Comparison of ENCODE assay signal across 8 cellular contexts in genomic region chr19:4909172-4909896, GRCh38. TPM values are rescaled to one million over a fixed set of nuclear protein-coding genes. Genes with fewer than 3 reads are reported as not detected.
DNase-seq lines count a peak whose midpoint lies in the region; ATAC-seq lines count a peak whose summit lies in the region.

TSS of gene UHRF1 (plus strand) at chr19:4909501. CDS start at chr19:4910886, 1,385 bp downstream.

- ATAC-seq in HG02642 (IDR thresholded peaks at IDR 0.05; ENCODE audit: poor library complexity, unreplicated experiment): peak; percentile 25
- ATAC-seq in HG03520 (IDR thresholded peaks at IDR 0.05; ENCODE audit: unreplicated experiment): no peak

- H3K36me3 Mint-ChIP-seq in activated T-helper 1 cell treated with anti-CD3 and anti-CD28 coated beads, Interleukin-12 subunit alpha, Interleukin-12 subunit beta, Interleukin-2, Interleukin-4 antibody, amounts not matched to agents 30 ng/mL and 10 ng/mL and 1 ng/mL, durations not matched to agents 14 hours and 24 hours and 36 hours (ENCODE audit: low read depth): peaks cover 20% of the 10 kb centered on the region

- H3K27ac Mint-ChIP-seq in activated T-helper 1 cell treated with anti-CD3 and anti-CD28 coated beads, Interleukin-12 subunit alpha, Interleukin-12 subunit beta, Interleukin-2, Interleukin-4 antibody, amounts not matched to agents 30 ng/mL and 10 ng/mL and 1 ng/mL, durations not matched to agents 14 hours and 24 hours and 36 hours: peak within 1 kb of the TSS; percentile 84

- H3K4me3 Mint-ChIP-seq in activated T-helper 1 cell treated with anti-CD3 and anti-CD28 coated beads, Interleukin-12 subunit alpha, Interleukin-12 subunit beta, Interleukin-2, Interleukin-4 antibody, amounts not matched to agents 30 ng/mL and 10 ng/mL and 1 ng/mL, durations not matched to agents 14 hours and 24 hours and 36 hours: peak within 1 kb of the TSS; percentile 89

- H3K9me3 Mint-ChIP-seq in activated T-helper 1 cell treated with anti-CD3 and anti-CD28 coated beads, Interleukin-12 subunit alpha, Interleukin-12 subunit beta, Interleukin-2, Interleukin-4 antibody, amounts not matched to agents 30 ng/mL and 10 ng/mL and 1 ng/mL, durations not matched to agents 14 hours and 24 hours and 36 hours: no peaks in the 10 kb centered on the region

- H3K27me3 Mint-ChIP-seq in activated T-helper 1 cell treated with anti-CD3 and anti-CD28 coated beads, Interleukin-12 subunit alpha, Interleukin-12 subunit beta, Interleukin-2, Interleukin-4 antibody, amounts not matched to agents 30 ng/mL and 10 ng/mL and 1 ng/mL, durations not matched to agents 14 hours and 24 hours and 36 hours (ENCODE audit: insufficient read depth): no peaks in the 10 kb centered on the region

- peaks cover 29% of the 10 kb centered on the region for H3K4me1 Mint-ChIP-seq in activated T-helper 1 cell treated with anti-CD3 and anti-CD28 coated beads, Interleukin-12 subunit alpha, Interleukin-12 subunit beta, Interleukin-2, Interleukin-4 antibody, amounts not matched to agents 30 ng/mL and 10 ng/mL and 1 ng/mL, durations not matched to agents 14 hours and 24 hours and 36 hours (ENCODE audit: low read depth)

- DNase-seq in NCI-H2081 (lab: John Stamatoyannopoulos, UW) (peak; percentile 61 to 76), NCI-H2081 treated with DMSO at 0.1 percent for 48 hours (lab: John Stamatoyannopoulos, UW) (no peak), NCI-H524 treated with DMSO at 0.1 percent for 48 hours (lab: John Stamatoyannopoulos, UW) (peak; percentile 42), hepatic stellate cell (ENCODE audit: low spot score) (peak; percentile 26)
- peak; percentile 57 for DNase-seq in activated T-helper 1 cell treated with anti-CD3 and anti-CD28 coated beads, Interleukin-12 subunit alpha, Interleukin-12 subunit beta, Interleukin-2, Interleukin-4 antibody, amounts not matched to agents 30 ng/mL and 10 ng/mL and 1 ng/mL, durations not matched to agents 14 hours and 24 hours and 36 hours (ENCODE audit: low spot score)
- DNase-seq in stimulated activated CD4-positive, alpha-beta T cell treated with anti-CD3 and anti-CD28 coated beads, Interleukin-12 subunit alpha, Interleukin-12 subunit beta, amount 100 ng/mL, for 4 hours: peak; percentile 68

- intact Hi-C loops in activated T-helper 1 cell treated with anti-CD3 and anti-CD28 coated beads, Interleukin-12 subunit alpha, Interleukin-12 subunit beta, Interleukin-2, Interleukin-4 antibody, amounts not matched to agents 30 ng/mL and 10 ng/mL and 1 ng/mL, durations not matched to agents 14 hours and 24 hours and 36 hours (cut with micrococcal nuclease): no loop called here

RNA-seq across cellular contexts. Expression of gene UHRF1, which starts in this region (rescaled TPM):
- 142 and 143 TPM in 2 replicates for total RNA-seq in activated T-helper 1 cell treated with anti-CD3 and anti-CD28 coated beads, Interleukin-12 subunit alpha, Interleukin-12 subunit beta, Interleukin-2, Interleukin-4 antibody, amounts not matched to agents 30 ng/mL and 10 ng/mL and 1 ng/mL, durations not matched to agents 14 hours and 24 hours and 36 hours
